In genomic region chr1:176648556-176648955, GRCh38 we compare ENCODE assay signal across 25 cellular contexts.
DNase-seq lines count a peak whose midpoint lies in the region; FAIRE-seq and TF ChIP-seq lines count a peak whose summit lies in the region.
"Had no signal": no experiment of that assay in that cellular context is flagged by ENCODE, and none has a peak within 500 bp of the region (broad histone marks: within the 10 kb centered on the region; RNA-seq: fewer than 3 reads in every experiment).

No MANE protein-coding gene starts in this region.

- H3K27me3 Mint-ChIP-seq in activated naive CD4-positive, alpha-beta T cell treated with anti-CD3 and anti-CD28 coated beads, Interleukin-2, amount 10 ng/mL, durations not matched to agents 7 days and 5 days = no peaks in the 10 kb centered on the region
- H3K27me3 Mint-ChIP-seq: CD4-positive, alpha-beta T cell had no signal

- H3K4me3 Mint-ChIP-seq in activated naive CD4-positive, alpha-beta T cell treated with anti-CD3 and anti-CD28 coated beads, Interleukin-2, amount 10 ng/mL, durations not matched to agents 7 days and 5 days = no peak overlapping the region
- H3K4me3 Mint-ChIP-seq: B cell; CD4-positive, alpha-beta T cell; CD8-positive, alpha-beta T cell had no signal

- H3K9me3 Mint-ChIP-seq in activated naive CD4-positive, alpha-beta T cell treated with anti-CD3 and anti-CD28 coated beads, Interleukin-2, amount 10 ng/mL, durations not matched to agents 7 days and 5 days = peaks cover 11% of the 10 kb centered on the region

- DNase-seq in DMS53 (lab: John Stamatoyannopoulos, UW) = peak; percentile 4
- DNase-seq in DMS53 treated with DMSO at 0.1 percent for 48 hours (lab: John Stamatoyannopoulos, UW; ENCODE audit: unreplicated experiment) = no peak
- peak; percentile 5 for DNase-seq in astrocyte of the spinal cord (ENCODE audit: low read depth, low spot score)
- peak; percentile 2 for DNase-seq in choroid plexus epithelial cell (ENCODE audit: low read depth)
- DNase-seq in activated naive CD4-positive, alpha-beta T cell treated with anti-CD3 and anti-CD28 coated beads, Interleukin-2, amount 10 ng/mL, durations not matched to agents 7 days and 5 days = no peak
- DNase-seq in NCI-H774 (lab: John Stamatoyannopoulos, UW) = no peak
- DNase-seq in G401 (ENCODE audit: low spot score) = no peak
- DNase-seq: AML-193; Caco-2; Calu3; CD4-positive, alpha-beta T cell; CD8-positive, alpha-beta T cell; DMS 273 treated with DMSO at 0.1 percent for 48 hours; DMS153; DMS79; DND-41; EL; GF-D8 had no signal

- in situ Hi-C loops in astrocyte of the spinal cord (cut with HindIII; ENCODE audit: low sequenced_read_pairs) (no loop called here), G401 (cut with HindIII; ENCODE audit: low sequenced_read_pairs) (no loop called here)

- no peaks in the 10 kb centered on the region for H3K4me1 Mint-ChIP-seq in activated naive CD4-positive, alpha-beta T cell treated with anti-CD3 and anti-CD28 coated beads, Interleukin-2, amount 10 ng/mL, durations not matched to agents 7 days and 5 days
- H3K4me1 Mint-ChIP-seq: B cell had no signal

- H3K4me3 ChIP-seq in astrocyte of the spinal cord (ENCODE audit: low read depth, low read length) (no peak overlapping the region), choroid plexus epithelial cell (ENCODE audit: low read depth, low read length) (no peak overlapping the region)
- H3K4me3 ChIP-seq: A549; BLaER1 treated with 17β-estradiol and CSF1 and Interleukin-3, amounts not matched to agents 10 nM and 100 nM had no signal

- no peak overlapping the region for H3K27ac Mint-ChIP-seq in activated naive CD4-positive, alpha-beta T cell treated with anti-CD3 and anti-CD28 coated beads, Interleukin-2, amount 10 ng/mL, durations not matched to agents 7 days and 5 days
- H3K27ac Mint-ChIP-seq: B cell; CD4-positive, alpha-beta T cell; CD8-positive, alpha-beta T cell had no signal

- FAIRE-seq in TTC549 (lab: Jason Lieb, UNC) = peak; percentile 32
- FAIRE-seq: A549, G401.6, GM12891, GM19239 had no signal

- no peaks in the 10 kb centered on the region for H3K36me3 Mint-ChIP-seq in activated naive CD4-positive, alpha-beta T cell treated with anti-CD3 and anti-CD28 coated beads, Interleukin-2, amount 10 ng/mL, durations not matched to agents 7 days and 5 days
- H3K36me3 Mint-ChIP-seq: CD8-positive, alpha-beta T cell had no signal

- TF ChIP-seq CTCF in astrocyte of the spinal cord (IDR thresholded peaks at IDR 0.05; ENCODE audit: low read depth, low read length) = no peak
- TF ChIP-seq CTCF in choroid plexus epithelial cell (conservative IDR thresholded peaks at IDR 0.05; ENCODE audit: low read depth, low read length) = no peak

- CTCF ChIA-PET in activated naive CD4-positive, alpha-beta T cell treated with anti-CD3 and anti-CD28 coated beads, Interleukin-2, amount 10 ng/mL, durations not matched to agents 7 days and 5 days (lab: Charles Lee) = no interaction called here

Comparison
In these comparisons a context has a peak if more than half of its experiments do, and no peak if none do; other contexts are left out.
1. DNase-seq: peak in DMS53 (single experiment), astrocyte of the spinal cord (single experiment) and choroid plexus epithelial cell (single experiment); none in DMS53 treated with DMSO at 0.1 percent for 48 hours (single experiment), activated naive CD4-positive, alpha-beta T cell treated with anti-CD3 and anti-CD28 coated beads, Interleukin-2, amount 10 ng/mL, durations not matched to agents 7 days and 5 days (single experiment), NCI-H774 (single experiment) and G401 (single experiment).